8 cellular contexts compared by ENCODE assay signal in the genomic region with DNA sequence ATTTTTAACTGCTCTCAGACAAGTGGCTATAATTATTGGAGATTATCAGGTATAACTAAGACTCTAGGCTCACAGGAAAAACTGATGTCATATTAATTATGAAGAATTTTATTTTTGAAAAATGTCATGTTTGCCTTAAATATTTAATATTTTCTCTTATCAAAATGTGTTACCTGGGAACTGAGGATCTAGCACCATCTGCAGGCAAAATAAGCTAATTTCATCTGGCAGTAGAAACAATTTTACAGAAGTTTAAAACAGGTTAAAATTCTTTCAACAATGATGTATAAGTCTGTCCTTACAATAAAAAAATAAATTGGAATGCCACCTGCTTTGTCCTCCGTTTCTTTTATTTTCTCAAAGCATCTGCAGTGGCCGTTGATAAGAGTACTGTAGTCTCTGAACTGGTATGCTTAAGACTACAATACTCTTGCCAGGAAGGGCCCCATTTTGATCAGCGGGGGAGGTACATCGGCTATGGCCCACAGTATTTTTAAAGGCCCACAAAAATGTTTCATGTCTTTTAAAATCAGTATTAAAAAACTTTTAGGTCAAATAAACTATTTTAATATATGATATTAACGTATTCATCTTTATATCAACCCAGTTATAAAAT.
DNase-seq lines count a peak whose midpoint lies in the region; ATAC-seq and TF ChIP-seq lines count a peak whose summit lies in the region.

No MANE protein-coding gene starts in this region.

- H3K4me3 ChIP-seq in Loucy (ENCODE audit: low read length, poor library complexity, severe bottlenecking) (no peak overlapping the region), mammary epithelial cell (replicated peaks in 1 of 3; ENCODE audit: insufficient read depth in 1 of 3, low read depth in 2 of 3, low read length in 3 of 3) (no peak overlapping the region), mesenchymal stem cell (ENCODE audit: insufficient read depth in 1 of 2, low read depth in 1 of 2, low read length in 2 of 2) (no peak overlapping the region)

- H3K27ac ChIP-seq in mammary epithelial cell (ENCODE audit: insufficient read depth, low read depth, low read length) (no peak overlapping the region), mesenchymal stem cell (ENCODE audit: low read length, poor library complexity, severe bottlenecking) (no peak overlapping the region)

- no peaks in the 10 kb centered on the region for H3K36me3 ChIP-seq in Loucy (ENCODE audit: insufficient read depth, low read length)
- H3K36me3 ChIP-seq in mammary epithelial cell (ENCODE audit: insufficient read depth, low read length): no peaks in the 10 kb centered on the region
- H3K36me3 ChIP-seq in mesenchymal stem cell (ENCODE audit: control insufficient read depth in 1 of 2, insufficient read depth in 2 of 2, low read depth in 1 of 2, low read length in 2 of 2): no peaks in the 10 kb centered on the region

- no peak overlapping the region for H2BK120ac ChIP-seq in mesenchymal stem cell (ENCODE audit: low read depth, low read length)

- H3K23ac ChIP-seq in mesenchymal stem cell (ENCODE audit: low read length in 2 of 2): no peak overlapping the region

- H2BK15ac ChIP-seq in mesenchymal stem cell (ENCODE audit: low read depth, poor library complexity, severe bottlenecking): no peak overlapping the region

- no peak overlapping the region for H3K14ac ChIP-seq in mesenchymal stem cell (ENCODE audit: low read length in 2 of 2)

- intact Hi-C loops in mammary epithelial cell (cut with micrococcal nuclease): loop anchor here (1.0 to 2.0 kb wide), 3 partner anchors 111 to 896 kb away; a partner anchor contains a TSS

- H3K4ac ChIP-seq in mesenchymal stem cell (ENCODE audit: low read depth in 1 of 2, low read length in 2 of 2): no peak overlapping the region

- DNase-seq in NCI-H82 (lab: John Stamatoyannopoulos, UW): peak; percentile 13
- DNase-seq in NCI-H82 treated with DMSO at 0.1 percent for 48 hours (lab: John Stamatoyannopoulos, UW; ENCODE audit: unreplicated experiment): no peak
- no peak for DNase-seq in mammary epithelial cell
- DNase-seq in mesenchymal stem cell: peak; percentile 26

- dilution Hi-C loops in mammary epithelial cell (cut with HindIII; ENCODE audit: low sequenced_read_pairs): no loop called here

- H2BK12ac ChIP-seq in mesenchymal stem cell (ENCODE audit: low read length in 2 of 2): no peak overlapping the region

- WGBS in mammary epithelial cell (ENCODE audit: low coverage, missing lambda C conversion rate): 44% methylated on average over 5 of the region's 5 CpGs
- WGBS in mesenchymal stem cell: 26% methylated on average over 2 of the region's 5 CpGs

- H4K20me1 ChIP-seq in Loucy (ENCODE audit: insufficient read depth, low read length, poor library complexity, severe bottlenecking): no peaks in the 10 kb centered on the region
- H4K20me1 ChIP-seq in mammary epithelial cell (ENCODE audit: insufficient read depth, low read length): no peaks in the 10 kb centered on the region

- no peak overlapping the region for H3K18ac ChIP-seq in mesenchymal stem cell (ENCODE audit: low read depth in 1 of 2, low read length in 2 of 2)

- no peaks in the 10 kb centered on the region for H3K79me2 ChIP-seq in Loucy (ENCODE audit: insufficient read depth, low read length)
- no peaks in the 10 kb centered on the region for H3K79me2 ChIP-seq in mammary epithelial cell (ENCODE audit: insufficient read depth, low read length)

- no peak overlapping the region for H2BK5ac ChIP-seq in mesenchymal stem cell (ENCODE audit: low read depth, low read length, poor library complexity, severe bottlenecking)

- no TSS peak for BruUV-seq in mammary epithelial cell (replicated peaks; lab: Mats Ljungman, UMichigan)

- in situ Hi-C loops in mammary epithelial cell (cut with MboI; ENCODE audit: low sequenced_read_pairs in 2 of 2): loop anchor here (5.0 to 25.0 kb wide), 4 partner anchors 255 to 885 kb away; a partner anchor contains a TSS

- no peaks in the 10 kb centered on the region for H3K9me3 ChIP-seq in Loucy (ENCODE audit: insufficient read depth, low read depth, low read length)
- no peaks in the 10 kb centered on the region for H3K9me3 ChIP-seq in mammary epithelial cell (replicated peaks; ENCODE audit: insufficient read depth, low read length)
- H3K9me3 ChIP-seq in mesenchymal stem cell (ENCODE audit: control insufficient read depth, low read length): no peaks in the 10 kb centered on the region

- no peak overlapping the region for H3K4me2 ChIP-seq in Loucy (ENCODE audit: low read depth, low read length, poor library complexity, severe bottlenecking)
- no peak overlapping the region for H3K4me2 ChIP-seq in mammary epithelial cell (ENCODE audit: insufficient read depth, low read depth, low read length)
- no peak overlapping the region for H3K4me2 ChIP-seq in mesenchymal stem cell (ENCODE audit: low read length, poor library complexity, severe bottlenecking)

- H3K4me1 ChIP-seq in Loucy (ENCODE audit: insufficient read depth, low read length, poor library complexity, severe bottlenecking) (no peaks in the 10 kb centered on the region), mammary epithelial cell (ENCODE audit: insufficient read depth, low read length) (no peaks in the 10 kb centered on the region), mesenchymal stem cell (ENCODE audit: control insufficient read depth, insufficient read depth, low read depth, low read length) (no peaks in the 10 kb centered on the region)

- CTCF ChIA-PET in mammary epithelial cell (lab: Charles Lee; ENCODE audit: low non-redundant PET): no interaction called here

- no peak overlapping the region for H4K8ac ChIP-seq in mesenchymal stem cell (ENCODE audit: low read length)

- H4K91ac ChIP-seq in mesenchymal stem cell (ENCODE audit: low read length): no peak overlapping the region

- TF ChIP-seq CTCF in Loucy (conservative IDR thresholded peaks at IDR 0.05; ENCODE audit: low read length) (peak; percentile 88), mammary epithelial cell (conservative IDR thresholded peaks at IDR 0.05 in 1 of 2, IDR thresholded peaks at IDR 0.05 in 1 of 2; ENCODE audit: extremely low read depth in 1 of 2, insufficient read depth in 1 of 2, low read depth in 1 of 2, low read length in 2 of 2) (peak; percentile 52 to 71)

- H3F3A ChIP-seq in Loucy (ENCODE audit: low read depth): no peaks in the 10 kb centered on the region

- H3K79me1 ChIP-seq in mesenchymal stem cell (replicated peaks; ENCODE audit: low read length, poor library complexity, severe bottlenecking): no peaks in the 10 kb centered on the region

- ATAC-seq in HG03571 (IDR thresholded peaks at IDR 0.05; ENCODE audit: unreplicated experiment) (no peak), HG03159 (IDR thresholded peaks at IDR 0.05; ENCODE audit: unreplicated experiment) (no peak), HG02610 (IDR thresholded peaks at IDR 0.05; ENCODE audit: unreplicated experiment) (no peak)

- H2AFZ ChIP-seq in Loucy (ENCODE audit: low read length) (peak overlapping the region; percentile 33; the same call in 1 of the 2 replicates), mammary epithelial cell (ENCODE audit: low read depth, low read length) (no peak overlapping the region), mesenchymal stem cell (ENCODE audit: low read depth, low read length) (no peak overlapping the region)

- H3K9ac ChIP-seq in Loucy (ENCODE audit: low read depth, low read length, poor library complexity, severe bottlenecking) (no peak overlapping the region), mammary epithelial cell (ENCODE audit: insufficient read depth, low read length) (no peak overlapping the region), mesenchymal stem cell (ENCODE audit: low read length) (no peak overlapping the region)

- H2AK5ac ChIP-seq in mesenchymal stem cell (ENCODE audit: low read length, severe bottlenecking): no peak overlapping the region

- H3K27me3 ChIP-seq in Loucy (ENCODE audit: insufficient read depth, low read length, poor library complexity, severe bottlenecking): no peaks in the 10 kb centered on the region
- no peaks in the 10 kb centered on the region for H3K27me3 ChIP-seq in mammary epithelial cell (ENCODE audit: insufficient read depth, low read length)
- H3K27me3 ChIP-seq in mesenchymal stem cell (ENCODE audit: control insufficient read depth in 1 of 2, insufficient read depth in 1 of 2, low read length in 2 of 2): no peaks in the 10 kb centered on the region

- H3K9me2 ChIP-seq in Loucy (replicated peaks; ENCODE audit: low read depth, low read length): no peaks in the 10 kb centered on the region

Comparison
In these comparisons a context has a peak if more than half of its experiments do, and no peak if none do; other contexts are left out.
1. DNase-seq: peak in NCI-H82 (single experiment) and mesenchymal stem cell (single experiment); none in NCI-H82 treated with DMSO at 0.1 percent for 48 hours (single experiment) and mammary epithelial cell (single experiment).